ENCODE assay signal across 1 cellular context in genomic region chr11:111565111-111565720, GRCh38.
TF ChIP-seq lines count a peak whose summit lies in the region.

No MANE protein-coding gene starts in this region.

TF ChIP-seq in SK-N-SH treated with all-trans-retinoic acid at 6 μM for 48 hours, 23 proteins besides CTCF, POLR2A, EP300 and RAD21 (continued from another document):
- no peak for TF ChIP-seq CREB5 (CRISPR knock-in tag; IDR thresholded peaks at IDR 0.05; ENCODE audit: low read depth)
- TF ChIP-seq CSDC2 (CRISPR knock-in tag; IDR thresholded peaks at IDR 0.05), result no peak
